ENCODE assay signal across 8 cellular contexts in the genomic region with DNA sequence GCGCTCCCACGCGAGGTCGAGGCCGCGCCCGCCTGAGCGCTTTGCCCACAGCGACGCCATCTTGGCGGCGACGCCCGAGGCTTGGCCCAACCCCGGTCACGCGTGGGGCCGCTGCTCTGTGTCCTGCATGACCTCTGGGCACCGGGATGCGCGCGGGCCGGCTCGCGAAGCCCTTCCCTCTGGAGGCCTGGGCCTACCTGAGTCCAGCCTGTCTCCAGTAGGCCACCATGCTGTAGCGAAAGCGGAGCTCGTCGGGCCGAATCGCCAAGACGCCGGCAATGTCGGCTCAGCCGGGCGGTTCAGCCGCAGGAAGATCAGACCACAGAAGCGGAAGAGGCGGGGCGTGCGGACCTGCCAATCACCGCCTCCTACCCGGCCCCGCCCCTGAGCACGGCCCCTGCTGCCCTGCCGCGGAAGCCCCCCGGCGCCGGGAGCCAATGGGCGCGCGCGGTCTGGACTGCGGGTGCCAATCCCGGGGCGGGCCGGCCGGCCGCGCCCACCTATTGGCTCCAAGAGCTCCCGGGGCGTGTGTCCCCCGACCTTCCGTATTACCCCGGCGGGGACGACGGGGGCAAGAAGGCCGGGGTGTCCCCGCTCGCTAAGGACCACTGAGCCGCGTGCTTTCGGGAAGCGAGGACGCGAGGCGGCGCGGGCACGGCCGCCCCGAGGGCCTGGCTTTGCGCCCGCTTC. TPM values are rescaled to one million over a fixed set of nuclear protein-coding genes. Genes with fewer than 3 reads are reported as not detected.
DNase-seq lines count a peak whose midpoint lies in the region; ATAC-seq, FAIRE-seq and TF ChIP-seq lines count a peak whose summit lies in the region.

ATP5F1E (minus strand) TSS at position 313 of the 690 bp plus-strand sequence; CDS start at position 229, 84 bp downstream.

- H3K4me1 Mint-ChIP-seq in central memory CD8-positive, alpha-beta T cell: peaks cover 49% of the 10 kb centered on the region

- peak; percentile 62 for DNase-seq in AG09309 (ENCODE audit: low read depth)
- peak; percentile 93 for DNase-seq in NCI-H446 treated with DMSO at 0.1 percent for 48 hours (lab: John Stamatoyannopoulos, UW)
- peak; percentile 94 to 95 for DNase-seq in central memory CD8-positive, alpha-beta T cell (ENCODE audit: low spot score in 2 of 2)
- DNase-seq in keratinocyte (ENCODE audit: low read depth, low spot score): peak; percentile 54
- peak; percentile 89 to 97 (median 89) for DNase-seq in stimulated activated CD4-positive, alpha-beta T cell treated with anti-CD3 and anti-CD28 coated beads, Interleukin-12 subunit alpha, Interleukin-12 subunit beta, amount 100 ng/mL, for 48 hours (ENCODE audit: low read depth in 2 of 3, low spot score in 1 of 3)

- H3K4me3 ChIP-seq in AG09309 (ENCODE audit: control insufficient read depth, low read depth, low read length): peak within 1 kb of the TSS; percentile 75
- H3K4me3 ChIP-seq in keratinocyte (ENCODE audit: control insufficient read depth in 2 of 3, extremely low read depth in 1 of 3, insufficient read depth in 2 of 3, low read depth in 1 of 3, low read length in 3 of 3): peak within 1 kb of the TSS; percentile 69 to 93 (median 71)

- peaks cover 3% of the 10 kb centered on the region for H4K20me1 ChIP-seq in keratinocyte (ENCODE audit: control insufficient read depth, extremely low read depth, insufficient read depth, low read length)

- peak within 1 kb of the TSS; percentile 87 for H3K4me3 Mint-ChIP-seq in central memory CD8-positive, alpha-beta T cell

- no peak for TF ChIP-seq CTCF in AG09309 (IDR thresholded peaks at IDR 0.05; ENCODE audit: control insufficient read depth, insufficient read depth, low read depth, low read length, missing control alignments)
- no peak for TF ChIP-seq CTCF in keratinocyte (optimal IDR thresholded peaks at IDR 0.05 in 1 of 3, IDR thresholded peaks at IDR 0.05 in 1 of 3, conservative IDR thresholded peaks at IDR 0.05 in 1 of 3; ENCODE audit: extremely low read depth in 1 of 3, insufficient read depth in 2 of 3, low read length in 3 of 3)

- H3K27me3 ChIP-seq in keratinocyte (ENCODE audit: control insufficient read depth, extremely low read depth, insufficient read depth, low read length): no peaks in the 10 kb centered on the region

- no peak for FAIRE-seq in keratinocyte (lab: Jason Lieb, UNC)

- peak within 1 kb of the TSS; percentile 96 for H3K4me2 ChIP-seq in keratinocyte (ENCODE audit: control insufficient read depth, extremely low read depth, insufficient read depth, low read depth, low read length)

- H3K36me3 Mint-ChIP-seq in central memory CD8-positive, alpha-beta T cell (ENCODE audit: insufficient read depth): peaks cover 66% of the 10 kb centered on the region

- H3K79me2 ChIP-seq in keratinocyte (ENCODE audit: control insufficient read depth, insufficient read depth, low read length): peaks cover 62% of the 10 kb centered on the region

- peaks cover 24 to 36% of the 10 kb centered on the region in 2 experiments for H3K36me3 ChIP-seq in keratinocyte (ENCODE audit: control insufficient read depth in 2 of 2, extremely low read depth in 1 of 2, insufficient read depth in 2 of 2, low read length in 2 of 2)

- H3K9ac ChIP-seq in keratinocyte (ENCODE audit: control insufficient read depth, extremely low read depth, insufficient read depth, low read length): peak within 1 kb of the TSS; percentile 81

- no peaks in the 10 kb centered on the region for H3K27me3 Mint-ChIP-seq in central memory CD8-positive, alpha-beta T cell

- ATAC-seq in GM19035 (IDR thresholded peaks at IDR 0.05; ENCODE audit: unreplicated experiment) (peak; percentile 92), HG03354 (IDR thresholded peaks at IDR 0.05; ENCODE audit: poor library complexity, severe bottlenecking, unreplicated experiment) (peak; percentile 92)
- peak; percentile 96 to 98 for ATAC-seq in activated CD4-positive, CD25-positive, alpha-beta regulatory T cell treated with anti-CD3 and anti-CD28 coated beads, Interleukin-2, amount 50 U/mL, for 24 hours
- ATAC-seq in central memory CD8-positive, alpha-beta T cell (replicated peaks; ENCODE audit: extremely low read depth, poor library complexity, severe bottlenecking): peak; percentile 97

- dilution Hi-C loops in keratinocyte (cut with MboI; ENCODE audit: extremely low pct_ligation_motif_present, low sequenced_read_pairs): no loop called here

- no peaks in the 10 kb centered on the region for H3K9me3 Mint-ChIP-seq in central memory CD8-positive, alpha-beta T cell

- H3K9me3 ChIP-seq in keratinocyte (ENCODE audit: control insufficient read depth, low read depth, low read length): no peaks in the 10 kb centered on the region

- peak within 1 kb of the TSS; percentile 72 for H3K27ac ChIP-seq in keratinocyte (ENCODE audit: control insufficient read depth, insufficient read depth, low read length)

- H3K4me1 ChIP-seq in keratinocyte (ENCODE audit: control insufficient read depth, extremely low read depth, insufficient read depth, low read length): peaks cover 31% of the 10 kb centered on the region

- peak within 1 kb of the TSS; percentile 78 for H3K27ac Mint-ChIP-seq in central memory CD8-positive, alpha-beta T cell (ENCODE audit: low read depth)

- no peaks in the 10 kb centered on the region for H3K9me1 ChIP-seq in keratinocyte (ENCODE audit: control insufficient read depth, extremely low read depth, insufficient read depth, low read length)

- H2AFZ ChIP-seq in keratinocyte (ENCODE audit: control insufficient read depth, low read length): peak within 1 kb of the TSS; percentile 73

RNA-seq across cellular contexts. Expression of gene ATP5F1E, which starts in this region (rescaled TPM):
- 48.3 to 100 TPM (median 99.7 TPM) in 3 replicates for polyA plus RNA-seq in keratinocyte
- 103 TPM for polyA plus RNA-seq in keratinocyte (2011; ENCODE audit: low read depth)
- 59.0 and 59.8 TPM in 2 replicates for polyA plus RNA-seq in keratinocyte (2011; cell fraction: cytosol; rRNA removed)
- 9.8 and 16.4 TPM in 2 replicates for polyA plus RNA-seq in keratinocyte (2011; cell fraction: nucleus; rRNA removed)
- 71.0 and 118 TPM in 2 replicates for polyA plus RNA-seq in keratinocyte (2012; ENCODE audit: low replicate concordance)
- 5.2 to 8.3 TPM (median 6.4 TPM) in 3 replicates for polyA minus RNA-seq in keratinocyte
- 37.8 TPM for polyA minus RNA-seq in keratinocyte (2011; cell fraction: cytosol; rRNA and poly(A)+ RNA removed)
- polyA minus RNA-seq in keratinocyte (2011; cell fraction: nucleus; rRNA and poly(A)+ RNA removed): 3.3 and 3.9 TPM in 2 replicates

Comparison
In these comparisons a context has a peak if more than half of its experiments do, and no peak if none do; other contexts are left out.
1. Peak in every context shown above with its lines: DNase-seq, ATAC-seq, H3K4me3 ChIP-seq and H3K27ac ChIP-seq.